ENCODE assay signal across 8 cellular contexts in genomic region chr13:44197791-44198770, GRCh38.
DNase-seq lines count a peak whose midpoint lies in the region; ATAC-seq and TF ChIP-seq lines count a peak whose summit lies in the region.

No MANE protein-coding gene starts in this region.

- DNase-seq in EH (ENCODE audit: low read depth) (peak; percentile 36), choroid plexus epithelial cell (ENCODE audit: low read depth) (peak; percentile 48), NCI-H2196 (lab: John Stamatoyannopoulos, UW; ENCODE audit: unreplicated experiment) (no peak), activated gamma-delta T cell (lab: John Stamatoyannopoulos, UW) (no peak), NCI-H1930 (lab: John Stamatoyannopoulos, UW) (no peak), cerebellar cortex (ENCODE audit: low spot score) (no peak)

- no peak overlapping the region for H3K4me3 ChIP-seq in choroid plexus epithelial cell (ENCODE audit: low read depth, low read length)

- peak; percentile 3 for TF ChIP-seq CTCF in choroid plexus epithelial cell (conservative IDR thresholded peaks at IDR 0.05; ENCODE audit: low read depth, low read length)

- peak; percentile 98 for ATAC-seq in GM19463 (IDR thresholded peaks at IDR 0.05; ENCODE audit: unreplicated experiment)
- peak; percentile 82 for ATAC-seq in HG03575 (IDR thresholded peaks at IDR 0.05; ENCODE audit: extremely low read depth, insufficient number of reproducible peaks, low FRiP score, unreplicated experiment)

Comparison
In these comparisons a context has a peak if more than half of its experiments do, and no peak if none do; other contexts are left out.
1. DNase-seq: peak in EH (single experiment) and choroid plexus epithelial cell (single experiment); none in NCI-H2196 (single experiment), activated gamma-delta T cell (single experiment), NCI-H1930 (0 of 2) and cerebellar cortex (single experiment).